1 cellular context compared by ENCODE assay signal in the genomic region with DNA sequence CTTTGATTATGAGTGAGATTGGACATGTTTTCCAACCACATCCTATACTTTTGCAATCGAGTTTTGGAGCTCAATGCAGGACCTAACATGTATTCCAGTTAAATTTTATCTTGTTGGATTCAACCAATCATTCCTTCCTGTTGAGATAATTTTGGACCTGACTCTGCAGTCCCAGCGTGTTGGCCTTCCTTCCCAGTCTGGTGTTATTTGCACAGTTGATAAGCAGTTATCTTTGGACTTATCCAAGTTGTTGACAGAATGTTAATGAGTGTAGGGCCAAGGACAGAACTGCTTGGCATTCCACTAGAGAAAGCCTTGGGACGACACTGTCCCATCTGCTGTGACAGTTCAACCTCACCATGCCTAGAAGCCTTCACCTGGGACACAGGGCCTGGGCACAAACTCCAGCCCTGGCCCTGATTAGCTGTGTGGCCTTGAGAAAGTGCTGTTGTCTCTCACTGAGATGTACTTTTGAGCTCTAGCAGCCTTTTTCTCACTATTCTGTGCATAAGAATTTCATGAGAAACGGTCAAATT.
TF ChIP-seq lines count a peak whose summit lies in the region.

No MANE protein-coding gene starts in this region.

TF ChIP-seq in HepG2, 621 proteins besides CTCF, POLR2A, EP300 and RAD21 (continued from another document and continues in another):
- TF ChIP-seq, protein P1, sequence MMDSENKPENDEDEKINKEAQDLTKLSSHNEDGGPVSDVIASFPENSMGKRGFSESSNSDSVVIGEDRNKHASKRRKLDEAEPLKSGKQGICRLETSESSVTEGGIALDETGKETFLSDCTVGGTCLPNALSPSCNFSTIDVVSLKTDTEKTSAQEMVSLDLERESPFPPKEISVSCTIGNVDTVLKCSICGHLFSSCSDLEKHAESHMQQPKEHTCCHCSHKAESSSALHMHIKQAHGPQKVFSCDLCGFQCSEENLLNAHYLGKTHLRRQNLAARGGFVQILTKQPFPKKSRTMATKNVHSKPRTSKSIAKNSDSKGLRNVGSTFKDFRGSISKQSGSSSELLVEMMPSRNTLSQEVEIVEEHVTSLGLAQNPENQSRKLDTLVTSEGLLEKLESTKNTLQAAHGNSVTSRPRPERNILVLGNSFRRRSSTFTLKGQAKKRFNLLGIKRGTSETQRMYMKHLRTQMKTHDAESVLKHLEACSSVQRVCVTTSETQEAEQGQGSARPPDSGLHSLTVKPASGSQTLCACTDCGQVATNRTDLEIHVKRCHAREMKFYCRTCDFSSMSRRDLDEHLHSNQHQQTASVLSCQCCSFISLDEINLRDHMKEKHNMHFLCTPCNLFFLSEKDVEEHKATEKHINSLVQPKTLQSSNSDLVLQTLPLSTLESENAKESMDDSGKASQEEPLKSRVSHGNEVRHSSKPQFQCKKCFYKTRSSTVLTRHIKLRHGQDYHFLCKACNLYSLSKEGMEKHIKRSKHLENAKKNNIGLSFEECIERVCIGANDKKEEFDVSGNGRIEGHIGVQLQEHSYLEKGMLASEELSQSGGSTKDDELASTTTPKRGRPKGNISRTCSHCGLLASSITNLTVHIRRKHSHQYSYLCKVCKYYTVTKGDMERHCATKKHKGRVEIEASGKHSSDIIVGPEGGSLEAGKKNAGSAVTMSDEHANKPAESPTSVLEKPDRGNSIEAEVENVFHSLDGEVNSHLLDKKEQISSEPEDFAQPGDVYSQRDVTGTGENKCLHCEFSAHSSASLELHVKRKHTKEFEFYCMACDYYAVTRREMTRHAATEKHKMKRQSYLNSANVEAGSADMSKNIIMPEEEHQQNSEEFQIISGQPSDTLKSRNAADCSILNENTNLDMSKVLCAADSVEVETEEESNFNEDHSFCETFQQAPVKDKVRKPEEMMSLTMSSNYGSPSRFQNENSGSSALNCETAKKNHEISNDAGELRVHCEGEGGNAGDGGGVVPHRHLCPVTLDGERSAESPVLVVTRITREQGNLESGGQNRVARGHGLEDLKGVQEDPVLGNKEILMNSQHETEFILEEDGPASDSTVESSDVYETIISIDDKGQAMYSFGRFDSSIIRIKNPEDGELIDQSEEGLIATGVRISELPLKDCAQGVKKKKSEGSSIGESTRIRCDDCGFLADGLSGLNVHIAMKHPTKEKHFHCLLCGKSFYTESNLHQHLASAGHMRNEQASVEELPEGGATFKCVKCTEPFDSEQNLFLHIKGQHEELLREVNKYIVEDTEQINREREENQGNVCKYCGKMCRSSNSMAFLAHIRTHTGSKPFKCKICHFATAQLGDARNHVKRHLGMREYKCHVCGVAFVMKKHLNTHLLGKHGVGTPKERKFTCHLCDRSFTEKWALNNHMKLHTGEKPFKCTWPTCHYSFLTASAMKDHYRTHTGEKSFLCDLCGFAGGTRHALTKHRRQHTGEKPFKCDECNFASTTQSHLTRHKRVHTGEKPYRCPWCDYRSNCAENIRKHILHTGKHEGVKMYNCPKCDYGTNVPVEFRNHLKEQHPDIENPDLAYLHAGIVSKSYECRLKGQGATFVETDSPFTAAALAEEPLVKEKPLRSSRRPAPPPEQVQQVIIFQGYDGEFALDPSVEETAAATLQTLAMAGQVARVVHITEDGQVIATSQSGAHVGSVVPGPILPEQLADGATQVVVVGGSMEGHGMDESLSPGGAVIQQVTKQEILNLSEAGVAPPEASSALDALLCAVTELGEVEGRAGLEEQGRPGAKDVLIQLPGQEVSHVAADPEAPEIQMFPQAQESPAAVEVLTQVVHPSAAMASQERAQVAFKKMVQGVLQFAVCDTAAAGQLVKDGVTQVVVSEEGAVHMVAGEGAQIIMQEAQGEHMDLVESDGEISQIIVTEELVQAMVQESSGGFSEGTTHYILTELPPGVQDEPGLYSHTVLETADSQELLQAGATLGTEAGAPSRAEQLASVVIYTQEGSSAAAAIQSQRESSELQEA (CRISPR knock-in tag; IDR thresholded peaks at IDR 0.05; ENCODE audit: not compliant biosample characterization): no peak
- TF ChIP-seq TAF1 (CRISPR knock-in tag; IDR thresholded peaks at IDR 0.05): no peak; the same call in 1 of the 2 replicates
- TF ChIP-seq, protein P2, sequence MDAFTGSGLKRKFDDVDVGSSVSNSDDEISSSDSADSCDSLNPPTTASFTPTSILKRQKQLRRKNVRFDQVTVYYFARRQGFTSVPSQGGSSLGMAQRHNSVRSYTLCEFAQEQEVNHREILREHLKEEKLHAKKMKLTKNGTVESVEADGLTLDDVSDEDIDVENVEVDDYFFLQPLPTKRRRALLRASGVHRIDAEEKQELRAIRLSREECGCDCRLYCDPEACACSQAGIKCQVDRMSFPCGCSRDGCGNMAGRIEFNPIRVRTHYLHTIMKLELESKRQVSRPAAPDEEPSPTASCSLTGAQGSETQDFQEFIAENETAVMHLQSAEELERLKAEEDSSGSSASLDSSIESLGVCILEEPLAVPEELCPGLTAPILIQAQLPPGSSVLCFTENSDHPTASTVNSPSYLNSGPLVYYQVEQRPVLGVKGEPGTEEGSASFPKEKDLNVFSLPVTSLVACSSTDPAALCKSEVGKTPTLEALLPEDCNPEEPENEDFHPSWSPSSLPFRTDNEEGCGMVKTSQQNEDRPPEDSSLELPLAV (CRISPR knock-in tag; conservative IDR thresholded peaks at IDR 0.05; ENCODE audit: low read depth): no peak
- TF ChIP-seq SP140L (CRISPR knock-in tag; IDR thresholded peaks at IDR 0.05; ENCODE audit: borderline replicate concordance): no peak
- peak; percentile 46; the same call in 1 of the 2 replicates for TF ChIP-seq REPIN1 (CRISPR knock-in tag; IDR thresholded peaks at IDR 0.05; ENCODE audit: borderline replicate concordance, low read depth)
- TF ChIP-seq AGO1 (IDR thresholded peaks at IDR 0.05; ENCODE audit: low read depth, low read length, poor library complexity, severe bottlenecking): no peak
- peak; percentile 93 for TF ChIP-seq PHF21A (CRISPR knock-in tag; IDR thresholded peaks at IDR 0.05)
- no peak for TF ChIP-seq SSRP1 (CRISPR knock-in tag; IDR thresholded peaks at IDR 0.05)
- TF ChIP-seq CREM (IDR thresholded peaks at IDR 0.05): peak; percentile 88
- no peak for TF ChIP-seq CREM (CRISPR knock-in tag; IDR thresholded peaks at IDR 0.05)
- TF ChIP-seq ZNF569 (CRISPR knock-in tag; IDR thresholded peaks at IDR 0.05; ENCODE audit: borderline replicate concordance): no peak
- TF ChIP-seq NFRKB (IDR thresholded peaks at IDR 0.05): no peak
- 0 out of 2 replicates have a peak, but pooled peaks have one; percentile 71 for TF ChIP-seq KDM3A (CRISPR knock-in tag; IDR thresholded peaks at IDR 0.05; ENCODE audit: low read depth)
- TF ChIP-seq, protein P3, sequence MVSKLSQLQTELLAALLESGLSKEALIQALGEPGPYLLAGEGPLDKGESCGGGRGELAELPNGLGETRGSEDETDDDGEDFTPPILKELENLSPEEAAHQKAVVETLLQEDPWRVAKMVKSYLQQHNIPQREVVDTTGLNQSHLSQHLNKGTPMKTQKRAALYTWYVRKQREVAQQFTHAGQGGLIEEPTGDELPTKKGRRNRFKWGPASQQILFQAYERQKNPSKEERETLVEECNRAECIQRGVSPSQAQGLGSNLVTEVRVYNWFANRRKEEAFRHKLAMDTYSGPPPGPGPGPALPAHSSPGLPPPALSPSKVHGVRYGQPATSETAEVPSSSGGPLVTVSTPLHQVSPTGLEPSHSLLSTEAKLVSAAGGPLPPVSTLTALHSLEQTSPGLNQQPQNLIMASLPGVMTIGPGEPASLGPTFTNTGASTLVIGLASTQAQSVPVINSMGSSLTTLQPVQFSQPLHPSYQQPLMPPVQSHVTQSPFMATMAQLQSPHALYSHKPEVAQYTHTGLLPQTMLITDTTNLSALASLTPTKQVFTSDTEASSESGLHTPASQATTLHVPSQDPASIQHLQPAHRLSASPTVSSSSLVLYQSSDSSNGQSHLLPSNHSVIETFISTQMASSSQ (IDR thresholded peaks at IDR 0.05; ENCODE audit: low read depth): peak; percentile 90
- TF ChIP-seq, protein P3 (CRISPR knock-in tag; IDR thresholded peaks at IDR 0.05; ENCODE audit: borderline replicate concordance): peak; percentile 97
- no peak for TF ChIP-seq NFATC3 (CRISPR knock-in tag; IDR thresholded peaks at IDR 0.05)
- TF ChIP-seq JARID2 (CRISPR knock-in tag; IDR thresholded peaks at IDR 0.05; ENCODE audit: insufficient replicate concordance): no peak
- no peak for TF ChIP-seq ZBTB1 (CRISPR knock-in tag; IDR thresholded peaks at IDR 0.05; ENCODE audit: borderline replicate concordance)
- peak; percentile 80 for TF ChIP-seq ZMAT3 (CRISPR knock-in tag; conservative IDR thresholded peaks at IDR 0.05)
- TF ChIP-seq, protein P4, sequence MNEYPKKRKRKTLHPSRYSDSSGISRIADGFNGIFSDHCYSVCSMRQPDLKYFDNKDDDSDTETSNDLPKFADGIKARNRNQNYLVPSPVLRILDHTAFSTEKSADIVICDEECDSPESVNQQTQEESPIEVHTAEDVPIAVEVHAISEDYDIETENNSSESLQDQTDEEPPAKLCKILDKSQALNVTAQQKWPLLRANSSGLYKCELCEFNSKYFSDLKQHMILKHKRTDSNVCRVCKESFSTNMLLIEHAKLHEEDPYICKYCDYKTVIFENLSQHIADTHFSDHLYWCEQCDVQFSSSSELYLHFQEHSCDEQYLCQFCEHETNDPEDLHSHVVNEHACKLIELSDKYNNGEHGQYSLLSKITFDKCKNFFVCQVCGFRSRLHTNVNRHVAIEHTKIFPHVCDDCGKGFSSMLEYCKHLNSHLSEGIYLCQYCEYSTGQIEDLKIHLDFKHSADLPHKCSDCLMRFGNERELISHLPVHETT (CRISPR knock-in tag; conservative IDR thresholded peaks at IDR 0.05): no peak
- no peak for TF ChIP-seq SUZ12 (IDR thresholded peaks at IDR 0.05; ENCODE audit: low read depth, low read length)
- no peak for TF ChIP-seq KAT2B (IDR thresholded peaks at IDR 0.05; ENCODE audit: borderline replicate concordance, low read depth, low read length)
- peak; percentile 92; the same call in 1 of the 2 replicates for TF ChIP-seq JUN (CRISPR knock-in tag; IDR thresholded peaks at IDR 0.05)
- TF ChIP-seq ARID2 (CRISPR knock-in tag; IDR thresholded peaks at IDR 0.05; ENCODE audit: borderline replicate concordance): no peak
- no peak for TF ChIP-seq PCBP1 (IDR thresholded peaks at IDR 0.05; ENCODE audit: borderline replicate concordance, low read depth, low read length)
- peak; percentile 97 for TF ChIP-seq MED1 (CRISPR knock-in tag; IDR thresholded peaks at IDR 0.05)
- TF ChIP-seq, protein P5, sequence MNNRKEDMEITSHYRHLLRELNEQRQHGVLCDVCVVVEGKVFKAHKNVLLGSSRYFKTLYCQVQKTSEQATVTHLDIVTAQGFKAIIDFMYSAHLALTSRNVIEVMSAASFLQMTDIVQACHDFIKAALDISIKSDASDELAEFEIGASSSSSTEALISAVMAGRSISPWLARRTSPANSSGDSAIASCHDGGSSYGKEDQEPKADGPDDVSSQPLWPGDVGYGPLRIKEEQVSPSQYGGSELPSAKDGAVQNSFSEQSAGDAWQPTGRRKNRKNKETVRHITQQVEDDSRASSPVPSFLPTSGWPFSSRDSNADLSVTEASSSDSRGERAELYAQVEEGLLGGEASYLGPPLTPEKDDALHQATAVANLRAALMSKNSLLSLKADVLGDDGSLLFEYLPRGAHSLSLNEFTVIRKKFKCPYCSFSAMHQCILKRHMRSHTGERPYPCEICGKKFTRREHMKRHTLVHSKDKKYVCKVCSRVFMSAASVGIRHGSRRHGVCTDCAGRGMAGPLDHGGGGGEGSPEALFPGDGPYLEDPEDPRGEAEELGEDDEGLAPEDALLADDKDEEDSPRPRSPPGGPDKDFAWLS (CRISPR knock-in tag; IDR thresholded peaks at IDR 0.05; ENCODE audit: borderline replicate concordance): no peak
- TF ChIP-seq RBM22 (optimal IDR thresholded peaks at IDR 0.05; ENCODE audit: low read length): no peak
- no peak for TF ChIP-seq ZNF883 (CRISPR knock-in tag; IDR thresholded peaks at IDR 0.05; ENCODE audit: not compliant biosample characterization)
- TF ChIP-seq ETV6 (CRISPR knock-in tag; conservative IDR thresholded peaks at IDR 0.05): 0 out of 2 replicates have a peak, but pooled peaks have one; percentile 18
- TF ChIP-seq FOXJ3 (CRISPR knock-in tag; IDR thresholded peaks at IDR 0.05; ENCODE audit: borderline replicate concordance): peak; percentile 94
- 0 out of 2 replicates have a peak, but pooled peaks have one; percentile 28 for TF ChIP-seq ZNF317 (CRISPR knock-in tag; IDR thresholded peaks at IDR 0.05)
- TF ChIP-seq, protein P6, sequence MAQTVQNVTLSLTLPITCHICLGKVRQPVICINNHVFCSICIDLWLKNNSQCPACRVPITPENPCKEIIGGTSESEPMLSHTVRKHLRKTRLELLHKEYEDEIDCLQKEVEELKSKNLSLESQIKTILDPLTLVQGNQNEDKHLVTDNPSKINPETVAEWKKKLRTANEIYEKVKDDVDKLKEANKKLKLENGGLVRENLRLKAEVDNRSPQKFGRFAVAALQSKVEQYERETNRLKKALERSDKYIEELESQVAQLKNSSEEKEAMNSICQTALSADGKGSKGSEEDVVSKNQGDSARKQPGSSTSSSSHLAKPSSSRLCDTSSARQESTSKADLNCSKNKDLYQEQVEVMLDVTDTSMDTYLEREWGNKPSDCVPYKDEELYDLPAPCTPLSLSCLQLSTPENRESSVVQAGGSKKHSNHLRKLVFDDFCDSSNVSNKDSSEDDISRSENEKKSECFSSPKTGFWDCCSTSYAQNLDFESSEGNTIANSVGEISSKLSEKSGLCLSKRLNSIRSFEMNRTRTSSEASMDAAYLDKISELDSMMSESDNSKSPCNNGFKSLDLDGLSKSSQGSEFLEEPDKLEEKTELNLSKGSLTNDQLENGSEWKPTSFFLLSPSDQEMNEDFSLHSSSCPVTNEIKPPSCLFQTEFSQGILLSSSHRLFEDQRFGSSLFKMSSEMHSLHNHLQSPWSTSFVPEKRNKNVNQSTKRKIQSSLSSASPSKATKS (CRISPR knock-in tag; IDR thresholded peaks at IDR 0.05): peak; percentile 76; the same call in 1 of the 2 replicates
- TF ChIP-seq ZMYM3 (CRISPR knock-in tag; IDR thresholded peaks at IDR 0.05): peak; percentile 91
- no peak for TF ChIP-seq HNRNPH1 (optimal IDR thresholded peaks at IDR 0.05; ENCODE audit: low read depth, low read length)
- TF ChIP-seq HOXA3 (CRISPR knock-in tag; IDR thresholded peaks at IDR 0.05): peak; percentile 89
- no peak for TF ChIP-seq ZNF562 (CRISPR knock-in tag; IDR thresholded peaks at IDR 0.05; ENCODE audit: borderline replicate concordance)
